28 cellular contexts compared by ENCODE assay signal in the genomic region with DNA sequence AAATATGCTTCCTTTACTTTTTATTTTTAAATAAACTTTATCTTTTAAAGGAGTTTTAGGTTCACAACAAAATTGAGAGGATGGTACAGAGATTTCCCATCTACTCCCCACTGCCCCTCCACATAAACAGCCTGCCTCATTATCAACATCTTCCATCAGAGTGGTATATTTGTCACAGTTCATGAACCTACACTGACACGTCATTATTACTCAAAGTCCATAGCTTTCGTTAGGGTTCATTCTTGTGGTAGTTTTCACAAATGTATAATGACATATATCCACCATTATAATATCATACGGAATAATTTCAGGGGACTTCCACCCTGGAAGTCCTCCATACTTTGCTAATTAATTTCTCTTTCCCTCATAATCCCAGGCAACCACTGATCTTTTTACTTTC.
"Had no signal": no experiment of that assay in that cellular context is flagged by ENCODE, and none has a peak within 500 bp of the region (broad histone marks: within the 10 kb centered on the region; RNA-seq: fewer than 3 reads in every experiment).

No MANE protein-coding gene starts in this region.

- H3K4me1 ChIP-seq: adrenal gland, colonic mucosa had no signal

- H3K27ac ChIP-seq: adrenal gland, colonic mucosa, SK-N-MC, WERI-Rb-1 had no signal

- H3K27me3 ChIP-seq: adrenal gland, colonic mucosa, MG63 had no signal

- H3K36me3 ChIP-seq: adrenal gland, colonic mucosa, MG63, WERI-Rb-1 had no signal

- ATAC-seq: activated CD4-positive, alpha-beta T cell treated with anti-CD3 and anti-CD28 coated beads for 36 hours; activated T-helper 17 cell treated with anti-CD3 and anti-CD28 coated beads, Interleukin-2, amount 50 U/mL, for 72 hours; Right ventricle myocardium inferior; T-cell had no signal

- H3K4me3 ChIP-seq: adrenal gland, colonic mucosa, MG63, SK-N-MC had no signal

- H3K9me3 ChIP-seq: adrenal gland, colonic mucosa, MG63 had no signal

- DNase-seq: activated CD4-positive, alpha-beta memory T cell treated with anti-CD3 and anti-CD28 coated beads, Interleukin-2, amount 10 ng/mL, durations not matched to agents 7 days and 5 days; activated CD4-positive, alpha-beta T cell treated with anti-CD3 and anti-CD28 coated beads for 36 hours; activated CD4-positive, alpha-beta T cell treated with anti-CD3 and anti-CD28 coated beads, Interleukin-2, amount 50 U/mL, for 1 hour; activated gamma-delta T cell; activated naive CD4-positive, alpha-beta T cell treated with anti-CD3 and anti-CD28 coated beads, Interleukin-2, amount 50 U/mL, for 16 hours; activated naive CD8-positive, alpha-beta T cell treated with anti-CD3 and anti-CD28 coated beads, Interleukin-2, amount 10 ng/mL, durations not matched to agents 7 days and 5 days; activated T-cell treated with anti-CD3 and anti-CD28 coated beads for 4 hours; activated T-cell treated with anti-CD3 and anti-CD28 coated beads, Interleukin-2, amount 50 U/mL, for 48 hours; adrenal gland; anterior cingulate cortex; caudate nucleus; colonic mucosa; MG63; MV-4-11; NCI-H1092 treated with DMSO at 0.1 percent for 48 hours; NCI-H1417 treated with DMSO at 0.1 percent for 48 hours; NCI-H1694 treated with DMSO at 0.1 percent for 48 hours; NCI-H2081; NCI-H446; NCI-H524; RPMI8226; T-cell; T-helper 2 cell; T1000; WERI-Rb-1 had no signal
